9 cellular contexts compared by ENCODE assay signal in genomic region chr10:21989453-21990154, GRCh38. TPM values are rescaled to one million over a fixed set of nuclear protein-coding genes. Genes with fewer than 3 reads are reported as not detected.
DNase-seq lines count a peak whose midpoint lies in the region; ATAC-seq, FAIRE-seq and TF ChIP-seq lines count a peak whose summit lies in the region.
"Had no signal": no experiment of that assay in that cellular context is flagged by ENCODE, and none has a peak within 500 bp of the region (broad histone marks: within the 10 kb centered on the region; RNA-seq: fewer than 3 reads in every experiment).

No MANE protein-coding gene starts in this region.

- TF ChIP-seq CTCF in PC-9 (conservative IDR thresholded peaks at IDR 0.05) = peak; percentile 56
- TF ChIP-seq CTCF in brain microvascular endothelial cell (IDR thresholded peaks at IDR 0.05; ENCODE audit: low read depth, low read length, missing control alignments) = peak; percentile 66
- TF ChIP-seq CTCF in keratinocyte (optimal IDR thresholded peaks at IDR 0.05 in 1 of 3, IDR thresholded peaks at IDR 0.05 in 1 of 3, conservative IDR thresholded peaks at IDR 0.05 in 1 of 3; ENCODE audit: extremely low read depth in 1 of 3, insufficient read depth in 2 of 3, low read length in 3 of 3) = peak; percentile 59 to 61 (median 60)

- peak; percentile 63 for FAIRE-seq in keratinocyte (lab: Jason Lieb, UNC)

- H3K27me3 Mint-ChIP-seq in activated CD8-positive, alpha-beta memory T cell treated with anti-CD3 and anti-CD28 coated beads, Interleukin-2, amount 10 ng/mL, durations not matched to agents 7 days and 5 days = no peaks in the 10 kb centered on the region
- no peaks in the 10 kb centered on the region for H3K27me3 Mint-ChIP-seq in stimulated activated naive CD8-positive, alpha-beta T cell treated with anti-CD3 and anti-CD28 coated beads, Interleukin-15, amount 100 ng/mL, for 72 hours

- H3K4me3 Mint-ChIP-seq in activated CD8-positive, alpha-beta memory T cell treated with anti-CD3 and anti-CD28 coated beads, Interleukin-2, amount 10 ng/mL, durations not matched to agents 7 days and 5 days = no peak overlapping the region
- H3K4me3 Mint-ChIP-seq in stimulated activated naive CD8-positive, alpha-beta T cell treated with anti-CD3 and anti-CD28 coated beads, Interleukin-15, amount 100 ng/mL, for 72 hours = no peak overlapping the region

- no peak overlapping the region for H3K9ac ChIP-seq in keratinocyte (ENCODE audit: control insufficient read depth, extremely low read depth, insufficient read depth, low read length)

- BruUV-seq in PC-9 (replicated peaks; lab: Mats Ljungman, UMichigan) = no TSS peak

- H3K9me2 ChIP-seq in PC-9 (ENCODE audit: insufficient read depth) = no peaks in the 10 kb centered on the region

- peaks cover 7% of the 10 kb centered on the region for H3K36me3 Mint-ChIP-seq in activated CD8-positive, alpha-beta memory T cell treated with anti-CD3 and anti-CD28 coated beads, Interleukin-2, amount 10 ng/mL, durations not matched to agents 7 days and 5 days

- in situ Hi-C loops in brain microvascular endothelial cell (cut with HindIII; ENCODE audit: low pct_ligation_motif_present, low sequenced_read_pairs) = no loop called here

- H3K4me3 ChIP-seq in Jurkat, Clone E6-1 (ENCODE audit: low read length) = no peak overlapping the region
- no peak overlapping the region for H3K4me3 ChIP-seq in PC-9
- no peak overlapping the region for H3K4me3 ChIP-seq in brain microvascular endothelial cell (ENCODE audit: low read depth, low read length)
- no peak overlapping the region for H3K4me3 ChIP-seq in keratinocyte (ENCODE audit: control insufficient read depth in 2 of 3, extremely low read depth in 1 of 3, insufficient read depth in 2 of 3, low read depth in 1 of 3, low read length in 3 of 3)

- H2AFZ ChIP-seq in PC-9 = no peak overlapping the region
- H2AFZ ChIP-seq in keratinocyte (ENCODE audit: control insufficient read depth, low read length) = no peak overlapping the region

- POLR2A ChIA-PET in PC-9 (lab: Charles Lee; ENCODE audit: unreplicated experiment) = no interaction called here

- H3K4me2 ChIP-seq in PC-9 = no peak overlapping the region
- no peak overlapping the region for H3K4me2 ChIP-seq in keratinocyte (ENCODE audit: control insufficient read depth, extremely low read depth, insufficient read depth, low read depth, low read length)

- H4K20me1 ChIP-seq in PC-9 (ENCODE audit: insufficient read depth) (no peaks in the 10 kb centered on the region), keratinocyte (ENCODE audit: control insufficient read depth, extremely low read depth, insufficient read depth, low read length) (no peaks in the 10 kb centered on the region)

- H3K36me3 ChIP-seq in PC-9 (ENCODE audit: low read depth) (no peaks in the 10 kb centered on the region), brain microvascular endothelial cell (replicated peaks) (no peaks in the 10 kb centered on the region), keratinocyte (ENCODE audit: control insufficient read depth in 2 of 2, extremely low read depth in 1 of 2, insufficient read depth in 2 of 2, low read length in 2 of 2) (no peaks in the 10 kb centered on the region)

- dilution Hi-C loops in keratinocyte (cut with MboI; ENCODE audit: extremely low pct_ligation_motif_present, low sequenced_read_pairs) = no loop called here

- no peak overlapping the region for H3K27ac Mint-ChIP-seq in activated CD8-positive, alpha-beta memory T cell treated with anti-CD3 and anti-CD28 coated beads, Interleukin-2, amount 10 ng/mL, durations not matched to agents 7 days and 5 days
- no peak overlapping the region for H3K27ac Mint-ChIP-seq in stimulated activated naive CD8-positive, alpha-beta T cell treated with anti-CD3 and anti-CD28 coated beads, Interleukin-15, amount 100 ng/mL, for 72 hours

- no peaks in the 10 kb centered on the region for H3K9me1 ChIP-seq in keratinocyte (ENCODE audit: control insufficient read depth, extremely low read depth, insufficient read depth, low read length)

- CTCF ChIA-PET in activated CD8-positive, alpha-beta memory T cell treated with anti-CD3 and anti-CD28 coated beads, Interleukin-2, amount 10 ng/mL, durations not matched to agents 7 days and 5 days (lab: Charles Lee) = interaction anchor here (1.4 kb wide), 1 partner anchor 494 kb away, joined by 3 read pairs; no protein-coding TSS in a partner anchor
- CTCF ChIA-PET in PC-9 (lab: Charles Lee) = no interaction called here

- no peaks in the 10 kb centered on the region for H3F3A ChIP-seq in PC-9 (ENCODE audit: insufficient read depth, low read depth)

- intact Hi-C loops in PC-9 (cut with micrococcal nuclease; ENCODE audit: unreplicated experiment) = no loop called here

- H3K4me1 ChIP-seq in PC-9 (replicated peaks; ENCODE audit: insufficient read depth) (no peaks in the 10 kb centered on the region), keratinocyte (ENCODE audit: control insufficient read depth, extremely low read depth, insufficient read depth, low read length) (no peaks in the 10 kb centered on the region)

- H3K27me3 ChIP-seq in PC-9 (ENCODE audit: insufficient read depth, low read depth) (no peaks in the 10 kb centered on the region), brain microvascular endothelial cell (replicated peaks) (no peaks in the 10 kb centered on the region), keratinocyte (ENCODE audit: control insufficient read depth, extremely low read depth, insufficient read depth, low read length) (no peaks in the 10 kb centered on the region)

- peak; percentile 88 for ATAC-seq in activated CD8-positive, alpha-beta memory T cell treated with anti-CD3 and anti-CD28 coated beads, Interleukin-2, amount 10 ng/mL, durations not matched to agents 7 days and 5 days
- ATAC-seq in GM21786 (IDR thresholded peaks at IDR 0.05; ENCODE audit: unreplicated experiment) = peak; percentile 90
- ATAC-seq in stimulated activated naive CD8-positive, alpha-beta T cell treated with anti-CD3 and anti-CD28 coated beads, Interleukin-15, amount 100 ng/mL, for 72 hours = peak; percentile 89

- H3K4me1 Mint-ChIP-seq in activated CD8-positive, alpha-beta memory T cell treated with anti-CD3 and anti-CD28 coated beads, Interleukin-2, amount 10 ng/mL, durations not matched to agents 7 days and 5 days = peaks cover 5% of the 10 kb centered on the region
- peaks cover 6% of the 10 kb centered on the region for H3K4me1 Mint-ChIP-seq in stimulated activated naive CD8-positive, alpha-beta T cell treated with anti-CD3 and anti-CD28 coated beads, Interleukin-15, amount 100 ng/mL, for 72 hours

- H3K9me3 ChIP-seq in PC-9 (ENCODE audit: insufficient read depth, low read depth) = no peaks in the 10 kb centered on the region
- no peaks in the 10 kb centered on the region for H3K9me3 ChIP-seq in keratinocyte (ENCODE audit: control insufficient read depth, low read depth, low read length)

- H3K79me2 ChIP-seq in PC-9 (ENCODE audit: low read depth) (no peaks in the 10 kb centered on the region), keratinocyte (ENCODE audit: control insufficient read depth, insufficient read depth, low read length) (peaks cover 4% of the 10 kb centered on the region)

- peaks cover 4% of the 10 kb centered on the region for H3K9me3 Mint-ChIP-seq in activated CD8-positive, alpha-beta memory T cell treated with anti-CD3 and anti-CD28 coated beads, Interleukin-2, amount 10 ng/mL, durations not matched to agents 7 days and 5 days (ENCODE audit: low read depth)
- no peaks in the 10 kb centered on the region for H3K9me3 Mint-ChIP-seq in stimulated activated naive CD8-positive, alpha-beta T cell treated with anti-CD3 and anti-CD28 coated beads, Interleukin-15, amount 100 ng/mL, for 72 hours

- no peak overlapping the region for H3K27ac ChIP-seq in PC-9
- H3K27ac ChIP-seq in brain microvascular endothelial cell = no peak overlapping the region
- no peak overlapping the region for H3K27ac ChIP-seq in keratinocyte (ENCODE audit: control insufficient read depth, insufficient read depth, low read length)
- H3K27ac ChIP-seq: epithelial cell of prostate had no signal

- peak; percentile 58 for DNase-seq in activated CD8-positive, alpha-beta memory T cell treated with anti-CD3 and anti-CD28 coated beads, Interleukin-2, amount 10 ng/mL, durations not matched to agents 7 days and 5 days
- no peak for DNase-seq in activated CD8-positive, alpha-beta memory T cell treated with anti-CD3 and anti-CD28 coated beads, Interleukin-2, amount 50 U/mL, for 48 hours
- peak; percentile 41 for DNase-seq in Jurkat, Clone E6-1 (ENCODE audit: low read depth, low spot score)
- DNase-seq in PC-9 (peak in 1 of 2 experiments; percentile 44), brain microvascular endothelial cell (peak; percentile 48), keratinocyte (ENCODE audit: low read depth, low spot score) (no peak)
- peak; percentile 22 to 35 for DNase-seq in stimulated activated naive CD8-positive, alpha-beta T cell treated with anti-CD3 and anti-CD28 coated beads, Interleukin-15, amount 100 ng/mL, for 72 hours

RNA-seq across cellular contexts. Expression of gene DNAJC1, which starts 13.9 kb away (rescaled TPM):
- total RNA-seq in activated CD8-positive, alpha-beta memory T cell treated with anti-CD3 and anti-CD28 coated beads, Interleukin-2, amount 10 ng/mL, durations not matched to agents 7 days and 5 days = 10 to 100 TPM; 26.5 to 32.5 TPM
- polyA plus RNA-seq in Jurkat, Clone E6-1 (2012; ENCODE audit: insufficient read depth, insufficient read length) = 15.0 TPM
- total RNA-seq in PC-9 (2021) = 10.8 and 19.1 TPM in 2 replicates
- 16.0 to 35.7 TPM (median 24.8 TPM) in 3 replicates for polyA plus RNA-seq in keratinocyte
- 83.3 TPM for polyA plus RNA-seq in keratinocyte (2011; ENCODE audit: low read depth)
- 15.4 and 15.5 TPM in 2 replicates for polyA plus RNA-seq in keratinocyte (2011; cell fraction: cytosol; rRNA removed)
- 12.1 and 17.3 TPM in 2 replicates for polyA plus RNA-seq in keratinocyte (2011; cell fraction: nucleus; rRNA removed)
- 16.1 and 17.4 TPM in 2 replicates for polyA plus RNA-seq in keratinocyte (2012; ENCODE audit: low replicate concordance)
- 6.6 to 11.2 TPM (median 8.6 TPM) in 3 replicates for polyA minus RNA-seq in keratinocyte
- 7.9 TPM for polyA minus RNA-seq in keratinocyte (2011; cell fraction: cytosol; rRNA and poly(A)+ RNA removed)
- polyA minus RNA-seq in keratinocyte (2011; cell fraction: nucleus; rRNA and poly(A)+ RNA removed) = 8.3 and 14.0 TPM in 2 replicates

Comparison
In these comparisons a context has a peak if more than half of its experiments do, and no peak if none do; other contexts are left out.
1. DNase-seq: peak in activated CD8-positive, alpha-beta memory T cell treated with anti-CD3 and anti-CD28 coated beads, Interleukin-2, amount 10 ng/mL, durations not matched to agents 7 days and 5 days (single experiment), Jurkat, Clone E6-1 (single experiment), brain microvascular endothelial cell (single experiment) and stimulated activated naive CD8-positive, alpha-beta T cell treated with anti-CD3 and anti-CD28 coated beads, Interleukin-15, amount 100 ng/mL, for 72 hours (2 of 2); none in activated CD8-positive, alpha-beta memory T cell treated with anti-CD3 and anti-CD28 coated beads, Interleukin-2, amount 50 U/mL, for 48 hours (single experiment) and keratinocyte (single experiment).
2. Peak in every context shown above with its lines, with median percentiles within 50 percentile points of each other: ATAC-seq and CTCF ChIP-seq.